ENCODE assay signal across 1 cellular context in genomic region chr1:48077860-48078259, GRCh38.
TF ChIP-seq lines count a peak whose summit lies in the region.

No MANE protein-coding gene starts in this region.

TF ChIP-seq in HEK293, 187 proteins besides CTCF, POLR2A, EP300 and RAD21 (continued from another document):
- TF ChIP-seq REST (tag by site-specific recombination; IDR thresholded peaks at IDR 0.05) (no peak), ZNF404 (tag by site-specific recombination; IDR thresholded peaks at IDR 0.05) (no peak), ZNF488 (tag by site-specific recombination; IDR thresholded peaks at IDR 0.05) (no peak), ZNF155 (tag by site-specific recombination; IDR thresholded peaks at IDR 0.05) (no peak), GLIS1 (tag by site-specific recombination; IDR thresholded peaks at IDR 0.05) (peak; percentile 58; the same call in 1 of the 2 replicates), ZNF223 (tag by site-specific recombination; IDR thresholded peaks at IDR 0.05) (no peak)
- TF ChIP-seq, protein P1, sequence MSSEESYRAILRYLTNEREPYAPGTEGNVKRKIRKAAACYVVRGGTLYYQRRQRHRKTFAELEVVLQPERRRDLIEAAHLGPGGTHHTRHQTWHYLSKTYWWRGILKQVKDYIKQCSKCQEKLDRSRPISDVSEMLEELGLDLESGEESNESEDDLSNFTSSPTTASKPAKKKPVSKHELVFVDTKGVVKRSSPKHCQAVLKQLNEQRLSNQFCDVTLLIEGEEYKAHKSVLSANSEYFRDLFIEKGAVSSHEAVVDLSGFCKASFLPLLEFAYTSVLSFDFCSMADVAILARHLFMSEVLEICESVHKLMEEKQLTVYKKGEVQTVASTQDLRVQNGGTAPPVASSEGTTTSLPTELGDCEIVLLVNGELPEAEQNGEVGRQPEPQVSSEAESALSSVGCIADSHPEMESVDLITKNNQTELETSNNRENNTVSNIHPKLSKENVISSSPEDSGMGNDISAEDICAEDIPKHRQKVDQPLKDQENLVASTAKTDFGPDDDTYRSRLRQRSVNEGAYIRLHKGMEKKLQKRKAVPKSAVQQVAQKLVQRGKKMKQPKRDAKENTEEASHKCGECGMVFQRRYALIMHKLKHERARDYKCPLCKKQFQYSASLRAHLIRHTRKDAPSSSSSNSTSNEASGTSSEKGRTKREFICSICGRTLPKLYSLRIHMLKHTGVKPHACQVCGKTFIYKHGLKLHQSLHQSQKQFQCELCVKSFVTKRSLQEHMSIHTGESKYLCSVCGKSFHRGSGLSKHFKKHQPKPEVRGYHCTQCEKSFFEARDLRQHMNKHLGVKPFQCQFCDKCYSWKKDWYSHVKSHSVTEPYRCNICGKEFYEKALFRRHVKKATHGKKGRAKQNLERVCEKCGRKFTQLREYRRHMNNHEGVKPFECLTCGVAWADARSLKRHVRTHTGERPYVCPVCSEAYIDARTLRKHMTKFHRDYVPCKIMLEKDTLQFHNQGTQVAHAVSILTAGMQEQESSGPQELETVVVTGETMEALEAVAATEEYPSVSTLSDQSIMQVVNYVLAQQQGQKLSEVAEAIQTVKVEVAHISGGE (tag by site-specific recombination; conservative IDR thresholded peaks at IDR 0.05; ENCODE audit: low read depth) = no peak
TF ChIP-seq in HEK293: peak in this region for 29.
